8 cellular contexts compared by ENCODE assay signal in genomic region chr10:75431180-75432111, GRCh38. TPM values are rescaled to one million over a fixed set of nuclear protein-coding genes. Genes with fewer than 3 reads are reported as not detected.
A peak's percentile ranks its signal among the peaks of the same experiment; 100 is the strongest.
DNase-seq lines count a peak whose midpoint lies in the region; ATAC-seq and TF ChIP-seq lines count a peak whose summit lies in the region.

Gene LRMDA, plus strand, starts transcription at chr10:75431624.

- H3K36me3 Mint-ChIP-seq in MCF 10A (ENCODE audit: insufficient read depth, unreplicated experiment): no peaks in the 10 kb centered on the region

- no TSS peak for BruUV-seq in MCF 10A (replicated peaks; lab: Mats Ljungman, UMichigan)

- peak within 1 kb of the TSS; percentile 46 for H3K27ac Mint-ChIP-seq in MCF 10A (ENCODE audit: low read depth, unreplicated experiment)

- intact Hi-C loops in MCF 10A (cut with micrococcal nuclease): no loop called here

- H3K9me3 Mint-ChIP-seq in MCF 10A (ENCODE audit: unreplicated experiment): no peaks in the 10 kb centered on the region

- H3K27me3 Mint-ChIP-seq in MCF 10A (ENCODE audit: insufficient read depth, unreplicated experiment): no peaks in the 10 kb centered on the region

- peak; percentile 66 for DNase-seq in CD1c-positive myeloid dendritic cell (ENCODE audit: extremely low spot score)
- DNase-seq in MCF 10A (ENCODE audit: unreplicated experiment): peak; percentile 45
- peak; percentile 28 for DNase-seq in kidney tubule cell (ENCODE audit: low spot score)
- DNase-seq in stimulated activated naive CD8-positive, alpha-beta T cell treated with anti-CD3 and anti-CD28 coated beads, Interleukin-15, Interleukin-2, amounts not matched to agents 100 U/mL and 50 U/mL, for 24 hours: no peak
- no peak for DNase-seq in NCI-H2081 treated with DMSO at 0.1 percent for 48 hours (lab: John Stamatoyannopoulos, UW)
- DNase-seq in NCI-H1436 treated with DMSO at 0.1 percent for 48 hours (lab: John Stamatoyannopoulos, UW): no peak
- no peak for DNase-seq in DMS79 (lab: John Stamatoyannopoulos, UW)

- POLR2A ChIA-PET in MCF 10A (lab: Yijun Ruan, JAX): interaction anchor here (4.3 to 4.5 kb wide), 2 partner anchors 29 to 37 kb away, joined by 19 to 54 read pairs; partner anchors contain the start of gene ZNF503

- ATAC-seq in HG03521 (IDR thresholded peaks at IDR 0.05; ENCODE audit: unreplicated experiment): peak; percentile 60
- peak; percentile 35 for ATAC-seq in stimulated activated naive CD8-positive, alpha-beta T cell treated with anti-CD3 and anti-CD28 coated beads, Interleukin-15, Interleukin-2, amounts not matched to agents 100 U/mL and 50 U/mL, for 24 hours

- TF ChIP-seq CTCF in MCF 10A (IDR thresholded peaks at IDR 0.05; ENCODE audit: unreplicated experiment): no peak

- H3K4me3 Mint-ChIP-seq in MCF 10A (ENCODE audit: unreplicated experiment): no peak within 1 kb of the TSS

- CTCF ChIA-PET in MCF 10A (lab: Yijun Ruan, JAX): no interaction called here

- H3K4me1 Mint-ChIP-seq in MCF 10A (ENCODE audit: insufficient read depth, unreplicated experiment): peaks cover 27% of the 10 kb centered on the region

RNA-seq across cellular contexts. Expression of gene LRMDA, which starts in this region (rescaled TPM):
- not detected in 2 replicates for total RNA-seq in MCF 10A (2022)

Comparison
In these comparisons a context has a peak if more than half of its experiments do, and no peak if none do; other contexts are left out.
1. Peak in DNase-seq in MCF 10A; RNA of the gene not detected or under 1 TPM.
2. DNase-seq: peak in CD1c-positive myeloid dendritic cell (single experiment) and kidney tubule cell (single experiment); none in stimulated activated naive CD8-positive, alpha-beta T cell treated with anti-CD3 and anti-CD28 coated beads, Interleukin-15, Interleukin-2, amounts not matched to agents 100 U/mL and 50 U/mL, for 24 hours (single experiment), NCI-H2081 treated with DMSO at 0.1 percent for 48 hours (single experiment), NCI-H1436 treated with DMSO at 0.1 percent for 48 hours (single experiment) and DMS79 (single experiment).